In genomic region chr4:26192921-26193894, GRCh38 we compare ENCODE assay signal across 12 cellular contexts.
DNase-seq lines count a peak whose midpoint lies in the region; ATAC-seq, FAIRE-seq and TF ChIP-seq lines count a peak whose summit lies in the region.
"Had no signal": no experiment of that assay in that cellular context is flagged by ENCODE, and none has a peak within 500 bp of the region (broad histone marks: within the 10 kb centered on the region; RNA-seq: fewer than 3 reads in every experiment).

No MANE protein-coding gene starts in this region.

- H3K4me3 ChIP-seq in dorsolateral prefrontal cortex = no peak overlapping the region
- no peak overlapping the region for H3K4me3 ChIP-seq in naive thymus-derived CD4-positive, alpha-beta T cell (ENCODE audit: low read length)

- FAIRE-seq in GM19239 (lab: Jason Lieb, UNC) = peak; percentile 71
- FAIRE-seq: H54 had no signal

- intact Hi-C loops in dorsolateral prefrontal cortex (cut with DNase I) = loop anchor here in 1 of 2 donors (5.0 to 10.0 kb wide), 2 partner anchors 44 to 222 kb away; no protein-coding TSS in a partner anchor
- intact Hi-C loops in naive thymus-derived CD4-positive, alpha-beta T cell (cut with micrococcal nuclease) = loop anchor here in 1 of 2 donors (5.0 to 10.0 kb wide), 3 partner anchors 61 to 692 kb away; no protein-coding TSS in a partner anchor

- H3K9me3 Mint-ChIP-seq in naive thymus-derived CD4-positive, alpha-beta T cell = peaks cover 0 to 7% (median 0%) of the 10 kb centered on the region in 11 donors

- TF ChIP-seq CTCF in GM10266 (IDR thresholded peaks at IDR 0.05; ENCODE audit: control insufficient read depth, insufficient read depth, low read depth, missing control alignments) (peak; percentile 18), dorsolateral prefrontal cortex (IDR thresholded peaks at IDR 0.05 in 54 of 56, conservative IDR thresholded peaks at IDR 0.05 in 2 of 56; ENCODE audit: low read depth in 1 of 56, partially characterized antibody in 56 of 56) (peak in 50 of 56 donors; percentile 17 to 71 (median 40))

- no peaks in the 10 kb centered on the region for H3K9me3 ChIP-seq in naive thymus-derived CD4-positive, alpha-beta T cell (ENCODE audit: control insufficient read depth in 2 of 3, low read length in 3 of 3)

- no peaks in the 10 kb centered on the region for H3K36me3 ChIP-seq in naive thymus-derived CD4-positive, alpha-beta T cell (ENCODE audit: control insufficient read depth in 2 of 3, insufficient read depth in 3 of 3, low read length in 3 of 3)

- no peaks in the 10 kb centered on the region for H3K27me3 Mint-ChIP-seq in naive thymus-derived CD4-positive, alpha-beta T cell

- H3K4me3 Mint-ChIP-seq in naive thymus-derived CD4-positive, alpha-beta T cell = peak overlapping the region in 2 of 10 donors; percentile 33 to 47
- H3K4me3 Mint-ChIP-seq: activated naive CD8-positive, alpha-beta T cell treated with anti-CD3 and anti-CD28 coated beads, Interleukin-2, amount 10 ng/mL, durations not matched to agents 7 days and 5 days had no signal

- peaks cover 0 to 24% (median 0%) of the 10 kb centered on the region in 5 donors for H3K36me3 Mint-ChIP-seq in naive thymus-derived CD4-positive, alpha-beta T cell

- H3K4me1 ChIP-seq in naive thymus-derived CD4-positive, alpha-beta T cell (ENCODE audit: control insufficient read depth in 2 of 2, insufficient read depth in 2 of 2, low read length in 2 of 2) = peaks cover 12 to 29% of the 10 kb centered on the region in 2 donors

- H3K4me1 Mint-ChIP-seq in naive thymus-derived CD4-positive, alpha-beta T cell = peaks cover 13 to 57% (median 24%) of the 10 kb centered on the region in 7 donors

- peak overlapping the region in 3 of 9 donors; percentile 37 to 71 (median 57) for H3K27ac Mint-ChIP-seq in naive thymus-derived CD4-positive, alpha-beta T cell
- H3K27ac Mint-ChIP-seq: activated naive CD8-positive, alpha-beta T cell treated with anti-CD3 and anti-CD28 coated beads, Interleukin-2, amount 10 ng/mL, durations not matched to agents 7 days and 5 days had no signal

- peak; percentile 41 for ATAC-seq in HG03159 (IDR thresholded peaks at IDR 0.05; ENCODE audit: unreplicated experiment)
- ATAC-seq in naive thymus-derived CD4-positive, alpha-beta T cell = no peak
- ATAC-seq: SK-N-SH treated with all-trans-retinoic acid at 6 μM for 48 hours had no signal

- H3K27me3 ChIP-seq in dorsolateral prefrontal cortex = peaks cover 0 to 4% (median 0%) of the 10 kb centered on the region in 45 donors
- no peaks in the 10 kb centered on the region for H3K27me3 ChIP-seq in naive thymus-derived CD4-positive, alpha-beta T cell (ENCODE audit: control insufficient read depth in 2 of 2, insufficient read depth in 2 of 2, low read length in 2 of 2)

- peak; percentile 42 for DNase-seq in GM10266 (ENCODE audit: extremely low spot score)
- no peak for DNase-seq in GM19239 (ENCODE audit: insufficient read length, low spot score)
- peak in 1 of 10 donors; percentile 24 for DNase-seq in dorsolateral prefrontal cortex
- DNase-seq in activated gamma-delta T cell treated with Interleukin-2 at 50 U/mL for 16 hours = no peak
- no peak for DNase-seq in islet precursor cell
- DNase-seq in naive thymus-derived CD4-positive, alpha-beta T cell = no peak
- no peak for DNase-seq in NCI-H524 treated with DMSO at 0.1 percent for 48 hours (lab: John Stamatoyannopoulos, UW)
- DNase-seq: activated naive CD8-positive, alpha-beta T cell treated with anti-CD3 and anti-CD28 coated beads, Interleukin-2, amount 10 ng/mL, durations not matched to agents 7 days and 5 days; EL had no signal

- POLR2A ChIA-PET in naive thymus-derived CD4-positive, alpha-beta T cell (lab: Charles Lee) = no interaction called here

- CTCF ChIA-PET in naive thymus-derived CD4-positive, alpha-beta T cell (lab: Charles Lee) = interaction anchor here (0.6 kb wide), 1 partner anchor 127 kb away, joined by 3 read pairs; no protein-coding TSS in a partner anchor

- peak overlapping the region in 12 of 59 donors; percentile 6 to 59 (median 30) for H3K27ac ChIP-seq in dorsolateral prefrontal cortex
- H3K27ac ChIP-seq in naive thymus-derived CD4-positive, alpha-beta T cell (ENCODE audit: low read depth, low read length) = no peak overlapping the region
